Comparison of ENCODE assay signal across 8 cellular contexts in genomic region chr16:74448990-74449389, GRCh38. TPM values are rescaled to one million over a fixed set of nuclear protein-coding genes. Genes with fewer than 3 reads are reported as not detected.
DNase-seq lines count a peak whose midpoint lies in the region; TF ChIP-seq lines count a peak whose summit lies in the region.
"Had no signal": no experiment of that assay in that cellular context is flagged by ENCODE, and none has a peak within 500 bp of the region (broad histone marks: within the 10 kb centered on the region; RNA-seq: fewer than 3 reads in every experiment).

No MANE protein-coding gene starts in this region.

- DNase-seq in LoVo (ENCODE audit: low spot score) (peak; percentile 83), choroid plexus epithelial cell (ENCODE audit: low read depth) (peak; percentile 83), medulla oblongata (ENCODE audit: extremely low spot score) (peak; percentile 66), type B pancreatic cell (ENCODE audit: extremely low spot score, unreplicated experiment) (no peak), NCI-H146 treated with DMSO at 0.1 percent for 48 hours (lab: John Stamatoyannopoulos, UW; ENCODE audit: unreplicated experiment) (no peak), COLO668 (lab: John Stamatoyannopoulos, UW; ENCODE audit: unreplicated experiment) (no peak)
- no peak for DNase-seq in activated T-helper 1 cell treated with anti-CD3 and anti-CD28 coated beads, Interleukin-12 subunit alpha, Interleukin-12 subunit beta, Interleukin-2, Interleukin-4 antibody, amounts not matched to agents 30 ng/mL and 10 ng/mL and 1 ng/mL, durations not matched to agents 14 hours and 24 hours and 36 hours (ENCODE audit: low spot score)

- H3K36me3 Mint-ChIP-seq in type B pancreatic cell, result peaks cover 32% of the 10 kb centered on the region
- H3K36me3 Mint-ChIP-seq in activated T-helper 1 cell treated with anti-CD3 and anti-CD28 coated beads, Interleukin-12 subunit alpha, Interleukin-12 subunit beta, Interleukin-2, Interleukin-4 antibody, amounts not matched to agents 30 ng/mL and 10 ng/mL and 1 ng/mL, durations not matched to agents 14 hours and 24 hours and 36 hours (ENCODE audit: low read depth), result peaks cover 22% of the 10 kb centered on the region

- H3K4me3 ChIP-seq in choroid plexus epithelial cell (ENCODE audit: low read depth, low read length), result no peak overlapping the region

- intact Hi-C loops in activated T-helper 1 cell treated with anti-CD3 and anti-CD28 coated beads, Interleukin-12 subunit alpha, Interleukin-12 subunit beta, Interleukin-2, Interleukin-4 antibody, amounts not matched to agents 30 ng/mL and 10 ng/mL and 1 ng/mL, durations not matched to agents 14 hours and 24 hours and 36 hours (cut with micrococcal nuclease), result no loop called here

- no peak overlapping the region for H3K4me3 Mint-ChIP-seq in type B pancreatic cell
- no peak overlapping the region for H3K4me3 Mint-ChIP-seq in activated T-helper 1 cell treated with anti-CD3 and anti-CD28 coated beads, Interleukin-12 subunit alpha, Interleukin-12 subunit beta, Interleukin-2, Interleukin-4 antibody, amounts not matched to agents 30 ng/mL and 10 ng/mL and 1 ng/mL, durations not matched to agents 14 hours and 24 hours and 36 hours

- no peaks in the 10 kb centered on the region for H3K9me3 Mint-ChIP-seq in type B pancreatic cell
- H3K9me3 Mint-ChIP-seq in activated T-helper 1 cell treated with anti-CD3 and anti-CD28 coated beads, Interleukin-12 subunit alpha, Interleukin-12 subunit beta, Interleukin-2, Interleukin-4 antibody, amounts not matched to agents 30 ng/mL and 10 ng/mL and 1 ng/mL, durations not matched to agents 14 hours and 24 hours and 36 hours, result no peaks in the 10 kb centered on the region
- H3K9me3 Mint-ChIP-seq: IgD-negative memory B cell had no signal

- peak overlapping the region; percentile 58 for H3K27ac Mint-ChIP-seq in type B pancreatic cell
- H3K27ac Mint-ChIP-seq in activated T-helper 1 cell treated with anti-CD3 and anti-CD28 coated beads, Interleukin-12 subunit alpha, Interleukin-12 subunit beta, Interleukin-2, Interleukin-4 antibody, amounts not matched to agents 30 ng/mL and 10 ng/mL and 1 ng/mL, durations not matched to agents 14 hours and 24 hours and 36 hours, result no peak overlapping the region
- H3K27ac Mint-ChIP-seq: IgD-negative memory B cell had no signal

- H3K27me3 Mint-ChIP-seq in type B pancreatic cell, result no peaks in the 10 kb centered on the region
- H3K27me3 Mint-ChIP-seq in activated T-helper 1 cell treated with anti-CD3 and anti-CD28 coated beads, Interleukin-12 subunit alpha, Interleukin-12 subunit beta, Interleukin-2, Interleukin-4 antibody, amounts not matched to agents 30 ng/mL and 10 ng/mL and 1 ng/mL, durations not matched to agents 14 hours and 24 hours and 36 hours (ENCODE audit: insufficient read depth), result no peaks in the 10 kb centered on the region
- H3K27me3 Mint-ChIP-seq: IgD-negative memory B cell had no signal

- TF ChIP-seq CTCF in choroid plexus epithelial cell (conservative IDR thresholded peaks at IDR 0.05; ENCODE audit: low read depth, low read length) (no peak), type B pancreatic cell (conservative IDR thresholded peaks at IDR 0.05) (no peak)

- H3K4me1 Mint-ChIP-seq in type B pancreatic cell (ENCODE audit: unreplicated experiment), result no peaks in the 10 kb centered on the region
- no peaks in the 10 kb centered on the region for H3K4me1 Mint-ChIP-seq in activated T-helper 1 cell treated with anti-CD3 and anti-CD28 coated beads, Interleukin-12 subunit alpha, Interleukin-12 subunit beta, Interleukin-2, Interleukin-4 antibody, amounts not matched to agents 30 ng/mL and 10 ng/mL and 1 ng/mL, durations not matched to agents 14 hours and 24 hours and 36 hours (ENCODE audit: low read depth)

RNA-seq across cellular contexts. Expression of gene CLEC18B, which starts 27.7 kb away (rescaled TPM):
- 0.69 and 8.2 TPM in 2 replicates for total RNA-seq in type B pancreatic cell (ENCODE audit: low replicate concordance)
- total RNA-seq in activated T-helper 1 cell treated with anti-CD3 and anti-CD28 coated beads, Interleukin-12 subunit alpha, Interleukin-12 subunit beta, Interleukin-2, Interleukin-4 antibody, amounts not matched to agents 30 ng/mL and 10 ng/mL and 1 ng/mL, durations not matched to agents 14 hours and 24 hours and 36 hours, result 0.60 TPM in 1 of 2 replicates, not detected in the other

Comparison
In these comparisons a context has a peak if more than half of its experiments do, and no peak if none do; other contexts are left out.
1. DNase-seq: peak in LoVo (single experiment), choroid plexus epithelial cell (single experiment) and medulla oblongata (single experiment); none in type B pancreatic cell (single experiment), activated T-helper 1 cell treated with anti-CD3 and anti-CD28 coated beads, Interleukin-12 subunit alpha, Interleukin-12 subunit beta, Interleukin-2, Interleukin-4 antibody, amounts not matched to agents 30 ng/mL and 10 ng/mL and 1 ng/mL, durations not matched to agents 14 hours and 24 hours and 36 hours (single experiment), NCI-H146 treated with DMSO at 0.1 percent for 48 hours (single experiment) and COLO668 (single experiment).